ENCODE assay signal across 11 cellular contexts in the genomic region with DNA sequence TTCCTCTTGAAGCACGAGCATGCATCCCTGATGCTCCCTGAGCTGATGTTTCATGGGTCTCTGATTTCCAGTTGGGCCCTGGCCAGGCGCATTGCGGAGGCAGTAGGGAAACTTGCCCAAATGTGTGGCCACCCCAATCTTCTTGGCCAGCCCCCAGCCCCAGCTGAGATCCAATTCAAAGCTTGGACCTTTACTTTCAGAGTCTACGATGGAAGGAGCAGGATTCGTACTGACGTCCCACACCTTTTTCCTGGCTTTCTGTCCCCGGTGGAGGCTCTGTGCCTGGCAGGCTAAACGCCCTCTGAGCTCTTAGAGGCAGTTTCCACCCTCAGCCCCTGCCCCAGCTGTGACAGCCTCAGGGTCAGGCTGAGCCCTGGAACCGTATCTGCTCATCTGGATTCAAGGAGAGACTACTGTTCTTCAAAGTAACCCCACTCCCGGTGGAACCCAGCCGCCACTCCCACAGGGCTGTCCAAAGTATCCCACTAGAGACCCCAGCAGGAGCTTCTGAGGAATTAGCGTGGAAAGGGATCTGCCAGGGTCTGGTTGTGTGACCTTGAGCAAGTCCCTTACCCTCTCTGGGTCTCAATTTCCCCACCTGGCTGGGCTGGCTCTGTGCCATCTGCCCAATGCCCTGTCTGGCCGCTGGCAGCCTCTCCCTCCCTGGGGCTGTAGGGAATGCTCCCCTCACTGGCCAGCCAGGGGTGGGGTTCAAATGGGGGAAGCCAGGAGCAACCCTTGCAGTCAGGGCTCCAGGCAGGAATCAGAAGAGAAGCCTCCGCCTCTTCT. TPM values are rescaled to one million over a fixed set of nuclear protein-coding genes. Genes with fewer than 3 reads are reported as not detected.
DNase-seq lines count a peak whose midpoint lies in the region; ATAC-seq and TF ChIP-seq lines count a peak whose summit lies in the region.
"Had no signal": no experiment of that assay in that cellular context is flagged by ENCODE, and none has a peak within 500 bp of the region (broad histone marks: within the 10 kb centered on the region; RNA-seq: fewer than 3 reads in every experiment).

No MANE protein-coding gene starts in this region.

- H3K9ac ChIP-seq in fibroblast of lung (ENCODE audit: insufficient read depth, low read length), result no peak overlapping the region

- H2AFZ ChIP-seq in fibroblast of lung (ENCODE audit: low read length) (no peak overlapping the region), osteoblast (ENCODE audit: low read length) (no peak overlapping the region)

- H3K27me3 ChIP-seq in fibroblast of lung (ENCODE audit: control insufficient read depth, insufficient read depth, low read length) (peaks cover 69% of the 10 kb centered on the region), osteoblast (ENCODE audit: insufficient read depth, low read length) (peaks cover 73% of the 10 kb centered on the region)

- H3K9me3 ChIP-seq in fibroblast of lung (ENCODE audit: control insufficient read depth, insufficient read depth, low read depth, low read length) (no peaks in the 10 kb centered on the region), osteoblast (ENCODE audit: low read depth, low read length) (peaks cover 2% of the 10 kb centered on the region)

- no peak overlapping the region for H3K4me2 ChIP-seq in fibroblast of lung (ENCODE audit: extremely low read depth, insufficient read depth, low read length)
- no peak overlapping the region for H3K4me2 ChIP-seq in osteoblast (ENCODE audit: insufficient read depth, low read length)

- H3K79me2 ChIP-seq in fibroblast of lung (ENCODE audit: control insufficient read depth, insufficient read depth, low read length) (no peaks in the 10 kb centered on the region), osteoblast (ENCODE audit: insufficient read depth, low read length) (no peaks in the 10 kb centered on the region)

- peak overlapping the region; percentile 40 for H3K27ac ChIP-seq in C4-2B
- no peak overlapping the region for H3K27ac ChIP-seq in fibroblast of lung (ENCODE audit: insufficient read depth, low read length)
- H3K27ac ChIP-seq in osteoblast (ENCODE audit: low read depth, low read length), result no peak overlapping the region

- TF ChIP-seq CTCF in C4-2B (conservative IDR thresholded peaks at IDR 0.05) (no peak; the same call in 1 of the 2 replicates), fibroblast of lung (conservative IDR thresholded peaks at IDR 0.05 in 1 of 2, IDR thresholded peaks at IDR 0.05 in 1 of 2; ENCODE audit: low read depth in 1 of 2, low read length in 2 of 2) (no peak), osteoblast (IDR thresholded peaks at IDR 0.05; ENCODE audit: extremely low read depth, low read depth, low read length) (no peak)

- DNase-seq in NCI-H2196 (lab: John Stamatoyannopoulos, UW; ENCODE audit: unreplicated experiment) (peak; percentile 69), fibroblast of lung (ENCODE audit: low read depth in 2 of 2) (peak; percentile 41 to 61), osteoblast (ENCODE audit: insufficient read length, low spot score, missing footprints) (peak; percentile 58), midbrain (lab: John Stamatoyannopoulos, UW) (no peak)
- DNase-seq in activated CD4-positive, alpha-beta T cell treated with anti-CD3 and anti-CD28 coated beads for 1 hour, result no peak
- DNase-seq: activated CD4-positive, alpha-beta memory T cell treated with anti-CD3 and anti-CD28 coated beads, Interleukin-2, amount 10 ng/mL, durations not matched to agents 7 days and 5 days had no signal

- H3K4me3 ChIP-seq in fibroblast of lung (replicated peaks in 1 of 4; ENCODE audit: control extremely low read depth in 1 of 4, insufficient read depth in 1 of 4, low read depth in 3 of 4, low read length in 4 of 4) (no peak overlapping the region), osteoblast (ENCODE audit: insufficient read depth, low read length) (no peak overlapping the region)

- no peaks in the 10 kb centered on the region for H4K20me1 ChIP-seq in fibroblast of lung (ENCODE audit: control insufficient read depth, extremely low read depth, insufficient read depth, low read length)
- no peaks in the 10 kb centered on the region for H4K20me1 ChIP-seq in osteoblast (ENCODE audit: insufficient read depth, low read length)

- ATAC-seq in GM21526 (IDR thresholded peaks at IDR 0.05; ENCODE audit: low FRiP score, unreplicated experiment) (no peak), HG03095 (IDR thresholded peaks at IDR 0.05; ENCODE audit: unreplicated experiment) (no peak)

- H3K4me1 ChIP-seq in fibroblast of lung (ENCODE audit: control insufficient read depth, extremely low read depth, insufficient read depth, low read length) (peaks cover 6% of the 10 kb centered on the region), osteoblast (ENCODE audit: insufficient read depth, low read length) (peaks cover 9% of the 10 kb centered on the region)

- no peaks in the 10 kb centered on the region for H3K36me3 ChIP-seq in fibroblast of lung (ENCODE audit: control insufficient read depth, insufficient read depth, low read length)
- H3K36me3 ChIP-seq in osteoblast (ENCODE audit: insufficient read depth, low read length), result no peaks in the 10 kb centered on the region

RNA-seq across cellular contexts. Expression of a gene that starts 37.3 kb away (rescaled TPM):
- total RNA-seq in fibroblast of lung (not detected in 2 replicates), osteoblast (under 0.01 and 0.29 TPM in 2 replicates)
- polyA plus RNA-seq in fibroblast of lung, result not detected in 2 replicates
- not detected in 2 replicates for polyA plus RNA-seq in fibroblast of lung (2012)
- not detected in 2 replicates for polyA minus RNA-seq in fibroblast of lung (ENCODE audit: low replicate concordance)
- total RNA-seq: activated CD4-positive, alpha-beta memory T cell treated with anti-CD3 and anti-CD28 coated beads, Interleukin-2, amount 10 ng/mL, durations not matched to agents 7 days and 5 days; RPMI7951 had no signal
- polyA plus RNA-seq: neural cell had no signal

RNA-seq across cellular contexts. Expression of a gene that starts 55.7 kb away (rescaled TPM):
- total RNA-seq in fibroblast of lung (1.3 and 2.3 TPM in 2 replicates), osteoblast (3.6 and 5.0 TPM in 2 replicates)
- polyA plus RNA-seq in fibroblast of lung, result 0.58 and 0.91 TPM in 2 replicates
- 1.5 and 1.8 TPM in 2 replicates for polyA plus RNA-seq in fibroblast of lung (2012)
- 5.1 and 6.2 TPM in 2 replicates for polyA minus RNA-seq in fibroblast of lung (ENCODE audit: low replicate concordance)
- total RNA-seq: activated CD4-positive, alpha-beta memory T cell treated with anti-CD3 and anti-CD28 coated beads, Interleukin-2, amount 10 ng/mL, durations not matched to agents 7 days and 5 days had no signal
- polyA plus RNA-seq: neural cell had no signal

Comparison
In these comparisons a context has a peak if more than half of its experiments do, and no peak if none do; other contexts are left out.
1. DNase-seq: peak in NCI-H2196 (single experiment), fibroblast of lung (2 of 2) and osteoblast (single experiment); none in midbrain (single experiment) and activated CD4-positive, alpha-beta T cell treated with anti-CD3 and anti-CD28 coated beads for 1 hour (single experiment).